1 cellular context compared by ENCODE assay signal in the genomic region with DNA sequence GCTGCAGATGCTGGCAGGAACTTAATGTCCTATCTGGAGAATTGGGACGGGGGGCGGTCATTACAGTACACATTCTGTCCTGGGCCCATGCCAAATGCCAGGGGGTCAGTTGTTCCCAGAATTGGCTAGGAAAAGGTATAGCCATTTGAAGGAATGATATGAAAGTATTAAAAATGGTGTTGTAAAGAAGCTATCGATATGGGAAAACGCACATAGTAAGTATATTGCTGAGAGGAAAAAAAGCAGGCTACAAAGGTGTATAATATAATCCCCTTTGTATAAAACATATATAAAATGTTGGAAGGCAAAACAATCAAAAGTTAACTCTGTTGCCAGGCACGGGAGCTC.
TF ChIP-seq lines count a peak whose summit lies in the region.

No MANE protein-coding gene starts in this region.

TF ChIP-seq in IMR-90, 13 proteins besides CTCF, POLR2A, EP300 and RAD21 (continued from another document):
- TF ChIP-seq, protein P1, sequence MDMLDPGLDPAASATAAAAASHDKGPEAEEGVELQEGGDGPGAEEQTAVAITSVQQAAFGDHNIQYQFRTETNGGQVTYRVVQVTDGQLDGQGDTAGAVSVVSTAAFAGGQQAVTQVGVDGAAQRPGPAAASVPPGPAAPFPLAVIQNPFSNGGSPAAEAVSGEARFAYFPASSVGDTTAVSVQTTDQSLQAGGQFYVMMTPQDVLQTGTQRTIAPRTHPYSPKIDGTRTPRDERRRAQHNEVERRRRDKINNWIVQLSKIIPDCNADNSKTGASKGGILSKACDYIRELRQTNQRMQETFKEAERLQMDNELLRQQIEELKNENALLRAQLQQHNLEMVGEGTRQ (IDR thresholded peaks at IDR 0.05; ENCODE audit: low read depth, low read length), result no peak
- TF ChIP-seq MAZ (IDR thresholded peaks at IDR 0.05; ENCODE audit: borderline replicate concordance, low read depth, low read length) (no peak), CEBPB (IDR thresholded peaks at IDR 0.05; ENCODE audit: low read depth, low read length) (no peak), BHLHE40 (IDR thresholded peaks at IDR 0.05; ENCODE audit: low read depth, low read length) (no peak), RFX5 (IDR thresholded peaks at IDR 0.05; ENCODE audit: low read depth, low read length) (no peak), RCOR1 (IDR thresholded peaks at IDR 0.05; ENCODE audit: insufficient replicate concordance, low read length) (no peak), SMC3 (IDR thresholded peaks at IDR 0.05; ENCODE audit: low read depth, low read length) (no peak), FOS (IDR thresholded peaks at IDR 0.05; ENCODE audit: low read depth, low read length) (no peak)
